2 cellular contexts compared by ENCODE assay signal in the genomic region with DNA sequence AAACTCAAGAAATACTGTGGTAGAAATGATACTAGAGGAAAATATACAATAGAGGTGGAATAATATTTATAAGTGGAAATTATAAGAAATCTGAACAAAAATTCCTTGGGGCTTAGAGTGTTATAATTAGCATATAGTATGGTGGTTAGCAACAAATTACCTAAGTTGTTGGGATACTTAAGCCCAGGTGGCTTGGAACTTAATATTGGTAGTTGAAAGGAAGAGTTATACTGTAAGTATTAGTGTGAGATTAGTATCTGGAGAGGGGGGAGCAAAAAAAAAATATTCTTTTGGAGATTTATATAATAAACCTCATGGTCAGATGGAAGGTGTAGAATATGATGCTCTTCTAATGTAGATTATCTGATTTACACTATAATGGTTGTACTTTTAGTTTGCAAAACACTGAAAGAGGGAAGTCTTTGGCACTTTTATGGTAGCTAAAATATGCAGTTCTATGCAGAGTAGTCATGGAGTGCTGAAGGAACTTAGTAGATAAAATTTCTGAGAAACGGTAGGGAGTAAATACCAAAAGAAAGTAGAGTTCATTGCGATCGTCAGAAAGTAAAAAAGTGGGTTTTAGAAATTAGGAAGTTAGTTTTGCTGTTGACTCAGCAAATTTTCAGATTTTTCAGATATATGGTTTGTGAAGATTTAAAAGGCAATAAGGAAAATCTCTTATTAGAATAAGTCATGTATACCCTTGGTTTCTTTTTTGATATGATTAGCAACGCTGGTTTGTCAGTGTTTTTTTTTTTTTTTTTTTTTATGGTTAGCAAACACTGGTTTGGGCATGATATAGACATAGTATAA.
TF ChIP-seq lines count a peak whose summit lies in the region.

No MANE protein-coding gene starts in this region.

TF ChIP-seq in A549, 52 proteins besides CTCF, POLR2A, EP300 and RAD21:
- TF ChIP-seq CEBPB (IDR thresholded peaks at IDR 0.05) (no peak), MAFK (IDR thresholded peaks at IDR 0.05; ENCODE audit: partially characterized antibody) (peak; percentile 86), FOSL2 (IDR thresholded peaks at IDR 0.05) (no peak), FOSL2 (CRISPR knock-in tag; IDR thresholded peaks at IDR 0.05) (no peak)

TF ChIP-seq in GM23338, 12 proteins besides CTCF, POLR2A, EP300 and RAD21:
- no peak for TF ChIP-seq ZNF331 (CRISPR knock-in tag; IDR thresholded peaks at IDR 0.05; ENCODE audit: low read depth)
- TF ChIP-seq NANOG (IDR thresholded peaks at IDR 0.05; ENCODE audit: borderline replicate concordance) = peak; percentile 44; the same call in 1 of the 2 replicates
